17 cellular contexts compared by ENCODE assay signal in genomic region chr19:45100202-45100600, GRCh38. TPM values are rescaled to one million over a fixed set of nuclear protein-coding genes. Genes with fewer than 3 reads are reported as not detected.
DNase-seq lines count a peak whose midpoint lies in the region; ATAC-seq and TF ChIP-seq lines count a peak whose summit lies in the region.
"Had no signal": no experiment of that assay in that cellular context is flagged by ENCODE, and none has a peak within 500 bp of the region (broad histone marks: within the 10 kb centered on the region; RNA-seq: fewer than 3 reads in every experiment).

No MANE protein-coding gene starts in this region.

- H2AK5ac ChIP-seq in IMR-90 (ENCODE audit: low read depth, low read length) = peak overlapping the region; percentile 40; the same call in 1 of the 2 replicates

- intact Hi-C loops in IMR-90 (cut with micrococcal nuclease) (no loop called here), body of pancreas (cut with DNase I) (no loop called here)

- TF ChIP-seq POLR2A in IMR-90 (IDR thresholded peaks at IDR 0.05; ENCODE audit: low read depth, low read length) (no peak), body of pancreas (IDR thresholded peaks at IDR 0.05) (no peak)

- CTCF ChIA-PET in IMR-90 (lab: Yijun Ruan, JAX) = interaction anchor here (1.5 kb wide), 1 partner anchor 31 kb away, joined by 3 read pairs; no protein-coding TSS in a partner anchor

- H4K20me1 ChIP-seq in IMR-90 (ENCODE audit: insufficient read depth, low read length) = peaks cover 95% of the 10 kb centered on the region
- H4K20me1 ChIP-seq in smooth muscle cell (ENCODE audit: low read depth) = peaks cover 100% of the 10 kb centered on the region

- no peak overlapping the region for H4K5ac ChIP-seq in IMR-90 (ENCODE audit: low read depth, low read length)

- TF ChIP-seq RAD21 in IMR-90 (IDR thresholded peaks at IDR 0.05; ENCODE audit: low read length) = no peak

- H3K79me1 ChIP-seq in IMR-90 (ENCODE audit: low read depth in 1 of 2, low read length in 2 of 2) = peaks cover 31 to 96% of the 10 kb centered on the region in 2 experiments

- H2AFZ ChIP-seq in IMR-90 (replicated peaks; ENCODE audit: low read length, poor library complexity) (no peak overlapping the region), smooth muscle cell (ENCODE audit: low read depth) (no peak overlapping the region)

- no peak overlapping the region for H3K4me3 ChIP-seq in IMR-90 (ENCODE audit: insufficient read depth, low read depth, low read length)
- H3K4me3 ChIP-seq in body of pancreas = no peak overlapping the region
- no peak overlapping the region for H3K4me3 ChIP-seq in muscle layer of duodenum (ENCODE audit: low read depth in 1 of 2, low read length in 2 of 2)
- H3K4me3 ChIP-seq in smooth muscle cell = no peak overlapping the region
- H3K4me3 ChIP-seq: coronary artery, lung, thoracic aorta had no signal

- no peak for ATAC-seq in IMR-90 (ENCODE audit: low read depth)
- peak; percentile 13 for ATAC-seq in body of pancreas
- no peak for ATAC-seq in GM18861 (IDR thresholded peaks at IDR 0.05; ENCODE audit: unreplicated experiment)
- ATAC-seq: natural killer cell treated with Interleukin-12 subunit alpha and Interleukin-12 subunit beta and Interleukin-15 and Interleukin-18, amount 100 ng/mL, for 72 hours had no signal

- no peak overlapping the region for H2BK20ac ChIP-seq in IMR-90 (ENCODE audit: low read depth, low read length)

- H2BK120ac ChIP-seq in IMR-90 (ENCODE audit: low read depth, low read length) = no peak overlapping the region

- POLR2A ChIA-PET in IMR-90 (lab: Charles Lee; ENCODE audit: unreplicated experiment) = no interaction called here

- BruUV-seq in IMR-90 (replicated peaks; lab: Mats Ljungman, UMichigan) = no TSS peak

- H3K79me2 ChIP-seq in smooth muscle cell (ENCODE audit: low read depth) = peaks cover 93% of the 10 kb centered on the region

- H3K56ac ChIP-seq in IMR-90 (ENCODE audit: extremely low read depth, insufficient read depth, low read length) = no peak overlapping the region

- no peak overlapping the region for H3K18ac ChIP-seq in IMR-90 (ENCODE audit: low read depth, low read length)

- no peak overlapping the region for H3K23ac ChIP-seq in IMR-90 (ENCODE audit: low read depth, low read length)

- no peak overlapping the region for H3K4ac ChIP-seq in IMR-90 (ENCODE audit: low read depth, low read length)

- TF ChIP-seq CTCF in IMR-90 (conservative IDR thresholded peaks at IDR 0.05; ENCODE audit: low read depth, low read length) (no peak), body of pancreas (IDR thresholded peaks at IDR 0.05) (no peak), smooth muscle cell (IDR thresholded peaks at IDR 0.05; ENCODE audit: borderline replicate concordance, insufficient read depth, poor library complexity, severe bottlenecking) (no peak)

- DNase-seq in IMR-90 (no peak), body of pancreas (no peak), smooth muscle cell (lab: John Stamatoyannopoulos, UW; ENCODE audit: unreplicated experiment) (no peak), NCI-H187 treated with DMSO at 0.1 percent for 48 hours (lab: John Stamatoyannopoulos, UW) (no peak)
- no peak for DNase-seq in stimulated activated naive CD4-positive, alpha-beta T cell treated with Interleukin-2 at 50 U/mL for 16 hours (lab: John Stamatoyannopoulos, UW)
- DNase-seq in activated effector memory CD4-positive, alpha-beta T cell treated with Interleukin-2 at 50 U/mL for 16 hours = no peak
- DNase-seq: activated CD4-positive, CD25-positive, alpha-beta regulatory T cell; activated gamma-delta T cell; NCI-H1930; NCI-H510A; SIG-M5 had no signal

- H3K27ac ChIP-seq in IMR-90 (ENCODE audit: insufficient read depth, low read length) (no peak overlapping the region), body of pancreas (peak overlapping the region; percentile 37 to 81 (median 62)), muscle layer of duodenum (ENCODE audit: low read length) (peak overlapping the region; percentile 19), smooth muscle cell (ENCODE audit: low read depth) (peak overlapping the region; percentile 83)
- H3K27ac ChIP-seq: coronary artery, thoracic aorta had no signal

- no peak overlapping the region for H2BK5ac ChIP-seq in IMR-90 (ENCODE audit: low read depth, low read length, poor library complexity, severe bottlenecking)

- H3K36me3 ChIP-seq in IMR-90 (ENCODE audit: control insufficient read depth, insufficient read depth, low read length) (0 out of 2 replicates have a peak, but pooled peaks cover 1% of the 10 kb centered on the region), body of pancreas (replicated peaks in 1 of 2; ENCODE audit: insufficient read depth in 1 of 2, low read depth in 2 of 2) (no peaks in the 10 kb centered on the region), muscle layer of duodenum (ENCODE audit: control insufficient read depth in 1 of 2, insufficient read depth in 2 of 2, low read length in 2 of 2) (no peaks in the 10 kb centered on the region), smooth muscle cell (ENCODE audit: low read depth) (no peaks in the 10 kb centered on the region)
- H3K36me3 ChIP-seq: thoracic aorta had no signal

- H3K9ac ChIP-seq in IMR-90 (ENCODE audit: low read depth, low read length) (no peak overlapping the region), smooth muscle cell (ENCODE audit: low read depth) (no peak overlapping the region)

- in situ Hi-C loops in IMR-90 (cut with MboI; ENCODE audit: low sequenced_read_pairs) = no loop called here

- no peak overlapping the region for H2BK15ac ChIP-seq in IMR-90 (ENCODE audit: low read depth, low read length)

- no peak overlapping the region for H3K14ac ChIP-seq in IMR-90 (replicated peaks; ENCODE audit: low read depth, low read length)

- H4K91ac ChIP-seq in IMR-90 (ENCODE audit: insufficient read depth, low read depth, low read length) = no peak overlapping the region

- no CpG with 5 or more reads among the region's 3 CpGs for WGBS in IMR-90 (ENCODE audit: extremely low coverage in 2 of 2, insufficient read length in 1 of 2), 2 experiments
- WGBS in body of pancreas, 2 donors = 77% methylated on average over 3 of the region's 3 CpGs; no CpG with 5 or more reads in 1 of the 2 donors
- WGBS in smooth muscle cell (ENCODE audit: low lambda C conversion rate) = 91% methylated on average over 3 of the region's 3 CpGs

- H3K9me1 ChIP-seq in IMR-90 (ENCODE audit: insufficient read depth, low read length) = peaks cover 59% of the 10 kb centered on the region

- no peaks in the 10 kb centered on the region for H3F3A ChIP-seq in smooth muscle cell (ENCODE audit: low read depth)

- H3K4me1 ChIP-seq in IMR-90 (ENCODE audit: control insufficient read depth, insufficient read depth, low read length) (peaks cover 39% of the 10 kb centered on the region), body of pancreas (peaks cover 97% of the 10 kb centered on the region), muscle layer of duodenum (ENCODE audit: control insufficient read depth in 1 of 2, insufficient read depth in 2 of 2, low read length in 2 of 2) (peaks cover 33 to 51% of the 10 kb centered on the region in 2 donors), smooth muscle cell (ENCODE audit: low read depth) (peaks cover 44% of the 10 kb centered on the region)

- H4K8ac ChIP-seq in IMR-90 (ENCODE audit: low read depth in 2 of 2, low read length in 2 of 2) = peak overlapping the region in 1 of 2 experiments; percentile 50; a peak in 1 of 4 replicates

- H3K27me3 ChIP-seq in IMR-90 (ENCODE audit: control insufficient read depth, insufficient read depth, low read length) = no peaks in the 10 kb centered on the region
- no peaks in the 10 kb centered on the region for H3K27me3 ChIP-seq in body of pancreas
- no peaks in the 10 kb centered on the region for H3K27me3 ChIP-seq in muscle layer of duodenum (ENCODE audit: low read depth, low read length)
- no peaks in the 10 kb centered on the region for H3K27me3 ChIP-seq in smooth muscle cell (ENCODE audit: low read depth)

- H3K9me3 ChIP-seq in IMR-90 (ENCODE audit: control insufficient read depth, insufficient read depth, low read length) (no peaks in the 10 kb centered on the region), body of pancreas (no peaks in the 10 kb centered on the region), muscle layer of duodenum (ENCODE audit: control insufficient read depth in 1 of 2, low read length in 2 of 2) (no peaks in the 10 kb centered on the region), smooth muscle cell (replicated peaks; ENCODE audit: low read depth) (no peaks in the 10 kb centered on the region)
- H3K9me3 ChIP-seq: thoracic aorta had no signal

- H2AK9ac ChIP-seq in IMR-90 (replicated peaks; ENCODE audit: low read depth, low read length, poor library complexity) = peak overlapping the region; percentile 85

- no peak overlapping the region for H3K4me2 ChIP-seq in IMR-90 (ENCODE audit: low read depth, low read length)
- no peak overlapping the region for H3K4me2 ChIP-seq in smooth muscle cell

- dilution Hi-C loops in IMR-90 (cut with HindIII; ENCODE audit: low sequenced_read_pairs, unreplicated experiment) = no loop called here

TF ChIP-seq in IMR-90, 13 proteins besides CTCF, POLR2A, EP300 and RAD21 (continues in another document):
- TF ChIP-seq FOS (IDR thresholded peaks at IDR 0.05; ENCODE audit: low read depth, low read length) (no peak), SMC3 (IDR thresholded peaks at IDR 0.05; ENCODE audit: low read depth, low read length) (no peak), CEBPB (IDR thresholded peaks at IDR 0.05; ENCODE audit: low read depth, low read length) (no peak), BHLHE40 (IDR thresholded peaks at IDR 0.05; ENCODE audit: low read depth, low read length) (no peak)

RNA-seq across cellular contexts. Expression of gene PPP1R37, which starts 7.2 kb away (rescaled TPM):
- total RNA-seq in IMR-90 (2012; rRNA removed) (13.1 and 13.9 TPM in 2 replicates), body of pancreas (10 to 100 TPM; 16.6 to 49.8 TPM), smooth muscle cell (11.7 and 19.2 TPM in 2 replicates)
- polyA plus RNA-seq in IMR-90 (2012; rRNA removed) (18.5 and 20.8 TPM in 2 replicates), smooth muscle cell (8.2 and 8.7 TPM in 2 replicates)
- 14.0 and 22.6 TPM in 2 replicates for polyA plus RNA-seq in IMR-90 (2012; cell fraction: cytosol; rRNA removed)
- 41.6 and 72.5 TPM in 2 replicates for polyA plus RNA-seq in IMR-90 (2012; cell fraction: nucleus; rRNA removed; ENCODE audit: low replicate concordance)

RNA-seq across cellular contexts. Expression of gene GEMIN7, which starts 21.1 kb away (rescaled TPM):
- total RNA-seq in IMR-90 (2012; rRNA removed) (19.7 and 27.2 TPM in 2 replicates), body of pancreas (10 to 100 TPM; 15.8 to 19.5 TPM), smooth muscle cell (29.4 and 50.6 TPM in 2 replicates)
- polyA plus RNA-seq in IMR-90 (2012; rRNA removed) (52.8 and 53.0 TPM in 2 replicates), smooth muscle cell (66.5 and 67.0 TPM in 2 replicates)
- 56.1 and 64.0 TPM in 2 replicates for polyA plus RNA-seq in IMR-90 (2012; cell fraction: cytosol; rRNA removed)
- polyA plus RNA-seq in IMR-90 (2012; cell fraction: nucleus; rRNA removed; ENCODE audit: low replicate concordance) = 18.8 and 44.2 TPM in 2 replicates

RNA-seq across cellular contexts. Expression of gene ZNF296, which starts 23.9 kb away (rescaled TPM):
- total RNA-seq in IMR-90 (2012; rRNA removed) (not detected in 2 replicates), body of pancreas (under 1 TPM in 1 of 2 donors, not detected in 1; 0.26 TPM), smooth muscle cell (1.1 TPM in 1 of 2 replicates, not detected in the other)
- polyA plus RNA-seq in IMR-90 (2012; rRNA removed) (0.10 and 0.11 TPM in 2 replicates), smooth muscle cell (0.21 and 1.7 TPM in 2 replicates)
- 0.11 and 0.25 TPM in 2 replicates for polyA plus RNA-seq in IMR-90 (2012; cell fraction: cytosol; rRNA removed)
- polyA plus RNA-seq in IMR-90 (2012; cell fraction: nucleus; rRNA removed; ENCODE audit: low replicate concordance) = 0.58 and 1.5 TPM in 2 replicates
